Comparison of ENCODE assay signal across 9 cellular contexts in genomic region chr7:130649004-130649790, GRCh38. TPM values are rescaled to one million over a fixed set of nuclear protein-coding genes. Genes with fewer than 3 reads are reported as not detected.
DNase-seq lines count a peak whose midpoint lies in the region; ATAC-seq and TF ChIP-seq lines count a peak whose summit lies in the region.
"Had no signal": no experiment of that assay in that cellular context is flagged by ENCODE, and none has a peak within 500 bp of the region (broad histone marks: within the 10 kb centered on the region; RNA-seq: fewer than 3 reads in every experiment).

No MANE protein-coding gene starts in this region.

- peaks cover 11% of the 10 kb centered on the region for H3K36me3 ChIP-seq in smooth muscle cell (ENCODE audit: low read depth)

- no peaks in the 10 kb centered on the region for H3K4me1 ChIP-seq in smooth muscle cell (ENCODE audit: low read depth)

- no peak overlapping the region for H3K4me3 ChIP-seq in smooth muscle cell

- no peak for DNase-seq in activated CD8-positive, alpha-beta memory T cell treated with anti-CD3 and anti-CD28 coated beads, Interleukin-2, amount 10 ng/mL, durations not matched to agents 7 days and 5 days
- DNase-seq in activated CD8-positive, alpha-beta memory T cell treated with anti-CD3 and anti-CD28 coated beads for 24 hours = no peak
- DNase-seq in activated T-helper 2 cell treated with anti-CD3 and anti-CD28 coated beads, Interferon-gamma antibody, Interleukin-2, Interleukin-4, amounts not matched to agents 10 μg/mL and 5 μg/mL and 100 μg/mL, durations not matched to agents 14 hours and 24 hours and 36 hours (ENCODE audit: low spot score) = no peak
- DNase-seq in smooth muscle cell (lab: John Stamatoyannopoulos, UW; ENCODE audit: unreplicated experiment) (no peak), Kasumi-1 (lab: John Stamatoyannopoulos, UW) (no peak), HEK293T (ENCODE audit: extremely low spot score) (no peak)
- DNase-seq: OCI-M1 had no signal

- H3K27ac Mint-ChIP-seq in activated CD8-positive, alpha-beta memory T cell treated with anti-CD3 and anti-CD28 coated beads, Interleukin-2, amount 10 ng/mL, durations not matched to agents 7 days and 5 days = peak overlapping the region; percentile 73
- H3K27ac Mint-ChIP-seq in activated T-helper 2 cell treated with anti-CD3 and anti-CD28 coated beads, Interferon-gamma antibody, Interleukin-2, Interleukin-4, amounts not matched to agents 10 μg/mL and 5 μg/mL and 100 μg/mL, durations not matched to agents 14 hours and 24 hours and 36 hours = peak overlapping the region; percentile 89

- peaks cover 34% of the 10 kb centered on the region for H3K4me1 Mint-ChIP-seq in activated CD8-positive, alpha-beta memory T cell treated with anti-CD3 and anti-CD28 coated beads, Interleukin-2, amount 10 ng/mL, durations not matched to agents 7 days and 5 days
- H3K4me1 Mint-ChIP-seq in activated T-helper 2 cell treated with anti-CD3 and anti-CD28 coated beads, Interferon-gamma antibody, Interleukin-2, Interleukin-4, amounts not matched to agents 10 μg/mL and 5 μg/mL and 100 μg/mL, durations not matched to agents 14 hours and 24 hours and 36 hours (ENCODE audit: low read depth) = peaks cover 37% of the 10 kb centered on the region

- TF ChIP-seq CTCF in smooth muscle cell (IDR thresholded peaks at IDR 0.05; ENCODE audit: borderline replicate concordance, insufficient read depth, poor library complexity, severe bottlenecking) = no peak

- H3K9me3 Mint-ChIP-seq in activated CD8-positive, alpha-beta memory T cell treated with anti-CD3 and anti-CD28 coated beads, Interleukin-2, amount 10 ng/mL, durations not matched to agents 7 days and 5 days (ENCODE audit: low read depth) = peaks cover 8% of the 10 kb centered on the region
- H3K9me3 Mint-ChIP-seq in activated T-helper 2 cell treated with anti-CD3 and anti-CD28 coated beads, Interferon-gamma antibody, Interleukin-2, Interleukin-4, amounts not matched to agents 10 μg/mL and 5 μg/mL and 100 μg/mL, durations not matched to agents 14 hours and 24 hours and 36 hours = peaks cover 32% of the 10 kb centered on the region

- no peaks in the 10 kb centered on the region for H3K9me3 ChIP-seq in smooth muscle cell (replicated peaks; ENCODE audit: low read depth)

- H3K4me3 Mint-ChIP-seq in activated CD8-positive, alpha-beta memory T cell treated with anti-CD3 and anti-CD28 coated beads, Interleukin-2, amount 10 ng/mL, durations not matched to agents 7 days and 5 days = peak overlapping the region; percentile 1
- peak overlapping the region; percentile 30 for H3K4me3 Mint-ChIP-seq in activated T-helper 2 cell treated with anti-CD3 and anti-CD28 coated beads, Interferon-gamma antibody, Interleukin-2, Interleukin-4, amounts not matched to agents 10 μg/mL and 5 μg/mL and 100 μg/mL, durations not matched to agents 14 hours and 24 hours and 36 hours (ENCODE audit: low read depth)

- intact Hi-C loops in activated T-helper 2 cell treated with anti-CD3 and anti-CD28 coated beads, Interferon-gamma antibody, Interleukin-2, Interleukin-4, amounts not matched to agents 10 μg/mL and 5 μg/mL and 100 μg/mL, durations not matched to agents 14 hours and 24 hours and 36 hours (cut with micrococcal nuclease) = loop anchor here (1.0 to 5.0 kb wide), 5 partner anchors 8 to 1527 kb away; partner anchors contain the start of gene COPG2

- H3K36me3 Mint-ChIP-seq in activated CD8-positive, alpha-beta memory T cell treated with anti-CD3 and anti-CD28 coated beads, Interleukin-2, amount 10 ng/mL, durations not matched to agents 7 days and 5 days = peaks cover 61% of the 10 kb centered on the region
- peaks cover 69% of the 10 kb centered on the region for H3K36me3 Mint-ChIP-seq in activated T-helper 2 cell treated with anti-CD3 and anti-CD28 coated beads, Interferon-gamma antibody, Interleukin-2, Interleukin-4, amounts not matched to agents 10 μg/mL and 5 μg/mL and 100 μg/mL, durations not matched to agents 14 hours and 24 hours and 36 hours (ENCODE audit: low read depth)

- 33% methylated on average over 4 of the region's 4 CpGs for WGBS in smooth muscle cell (ENCODE audit: low lambda C conversion rate)

- peak overlapping the region; percentile 11 for H3K4me2 ChIP-seq in smooth muscle cell

- H4K20me1 ChIP-seq in smooth muscle cell (ENCODE audit: low read depth) = no peaks in the 10 kb centered on the region

- no peaks in the 10 kb centered on the region for H3K27me3 Mint-ChIP-seq in activated CD8-positive, alpha-beta memory T cell treated with anti-CD3 and anti-CD28 coated beads, Interleukin-2, amount 10 ng/mL, durations not matched to agents 7 days and 5 days
- no peaks in the 10 kb centered on the region for H3K27me3 Mint-ChIP-seq in activated T-helper 2 cell treated with anti-CD3 and anti-CD28 coated beads, Interferon-gamma antibody, Interleukin-2, Interleukin-4, amounts not matched to agents 10 μg/mL and 5 μg/mL and 100 μg/mL, durations not matched to agents 14 hours and 24 hours and 36 hours (ENCODE audit: low read depth)

- peak overlapping the region; percentile 79 for H3K27ac ChIP-seq in smooth muscle cell (ENCODE audit: low read depth)

- H3K79me2 ChIP-seq in smooth muscle cell (ENCODE audit: low read depth) = no peaks in the 10 kb centered on the region

- no peak overlapping the region for H2AFZ ChIP-seq in smooth muscle cell (ENCODE audit: low read depth)

- CTCF ChIA-PET in activated CD8-positive, alpha-beta memory T cell treated with anti-CD3 and anti-CD28 coated beads, Interleukin-2, amount 10 ng/mL, durations not matched to agents 7 days and 5 days (lab: Charles Lee) = no interaction called here
- CTCF ChIA-PET in HEK293T (lab: Yijun Ruan, JAX) = no interaction called here

- no peaks in the 10 kb centered on the region for H3K27me3 ChIP-seq in smooth muscle cell (ENCODE audit: low read depth)

- H3F3A ChIP-seq in smooth muscle cell (ENCODE audit: low read depth) = peaks cover 16% of the 10 kb centered on the region

- ATAC-seq in activated CD8-positive, alpha-beta memory T cell treated with anti-CD3 and anti-CD28 coated beads, Interleukin-2, amount 10 ng/mL, durations not matched to agents 7 days and 5 days = peak; percentile 76
- ATAC-seq in HG02763 (IDR thresholded peaks at IDR 0.05; ENCODE audit: unreplicated experiment) (peak; percentile 53), GM21423 (IDR thresholded peaks at IDR 0.05; ENCODE audit: unreplicated experiment) (no peak)

- H3K9ac ChIP-seq in smooth muscle cell (ENCODE audit: low read depth) = no peak overlapping the region

- POLR2A ChIA-PET in HEK293T (lab: Yijun Ruan, JAX) = no interaction called here

TF ChIP-seq in HEK293T, 16 proteins besides CTCF, POLR2A, EP300 and RAD21:
- TF ChIP-seq ELF4 (IDR thresholded peaks at IDR 0.05) (no peak), ZNF384 (IDR thresholded peaks at IDR 0.05) (no peak), NFRKB (IDR thresholded peaks at IDR 0.05) (no peak), FOXM1 (IDR thresholded peaks at IDR 0.05; ENCODE audit: borderline replicate concordance) (no peak), CTBP1 (IDR thresholded peaks at IDR 0.05; ENCODE audit: borderline replicate concordance) (no peak), TARDBP (IDR thresholded peaks at IDR 0.05) (no peak), FOXA1 (IDR thresholded peaks at IDR 0.05) (no peak), SP1 (IDR thresholded peaks at IDR 0.05) (no peak), ARNT (IDR thresholded peaks at IDR 0.05) (no peak), FOXK2 (IDR thresholded peaks at IDR 0.05) (no peak), LEF1 (IDR thresholded peaks at IDR 0.05; ENCODE audit: borderline replicate concordance) (no peak), SUZ12 (IDR thresholded peaks at IDR 0.05) (no peak), L3MBTL2 (conservative IDR thresholded peaks at IDR 0.05) (no peak), BHLHE40 (IDR thresholded peaks at IDR 0.05; ENCODE audit: borderline replicate concordance) (no peak), HDGF (IDR thresholded peaks at IDR 0.05; ENCODE audit: borderline replicate concordance) (no peak)
- TF ChIP-seq, protein P1, sequence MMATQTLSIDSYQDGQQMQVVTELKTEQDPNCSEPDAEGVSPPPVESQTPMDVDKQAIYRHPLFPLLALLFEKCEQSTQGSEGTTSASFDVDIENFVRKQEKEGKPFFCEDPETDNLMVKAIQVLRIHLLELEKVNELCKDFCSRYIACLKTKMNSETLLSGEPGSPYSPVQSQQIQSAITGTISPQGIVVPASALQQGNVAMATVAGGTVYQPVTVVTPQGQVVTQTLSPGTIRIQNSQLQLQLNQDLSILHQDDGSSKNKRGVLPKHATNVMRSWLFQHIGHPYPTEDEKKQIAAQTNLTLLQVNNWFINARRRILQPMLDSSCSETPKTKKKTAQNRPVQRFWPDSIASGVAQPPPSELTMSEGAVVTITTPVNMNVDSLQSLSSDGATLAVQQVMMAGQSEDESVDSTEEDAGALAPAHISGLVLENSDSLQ (IDR thresholded peaks at IDR 0.05) = no peak
TF ChIP-seq in HEK293T: peak in this region for 0.

RNA-seq across cellular contexts. Expression of gene COPG2, which starts 19.4 kb away (rescaled TPM):
- total RNA-seq in activated CD8-positive, alpha-beta memory T cell treated with anti-CD3 and anti-CD28 coated beads, Interleukin-2, amount 10 ng/mL, durations not matched to agents 7 days and 5 days = 10 to 100 TPM; 17.6 to 21.1 TPM
- 26.7 and 27.4 TPM in 2 replicates for total RNA-seq in activated T-helper 2 cell treated with anti-CD3 and anti-CD28 coated beads, Interferon-gamma antibody, Interleukin-2, Interleukin-4, amounts not matched to agents 10 μg/mL and 5 μg/mL and 100 μg/mL, durations not matched to agents 14 hours and 24 hours and 36 hours
- 39.8 and 43.8 TPM in 2 replicates for total RNA-seq in smooth muscle cell
- polyA plus RNA-seq in smooth muscle cell = 5.6 and 8.7 TPM in 2 replicates

RNA-seq across cellular contexts. Expression of gene TSGA13, which starts 37.1 kb away (rescaled TPM):
- not detected for total RNA-seq in activated CD8-positive, alpha-beta memory T cell treated with anti-CD3 and anti-CD28 coated beads, Interleukin-2, amount 10 ng/mL, durations not matched to agents 7 days and 5 days
- not detected in 2 replicates for total RNA-seq in activated T-helper 2 cell treated with anti-CD3 and anti-CD28 coated beads, Interferon-gamma antibody, Interleukin-2, Interleukin-4, amounts not matched to agents 10 μg/mL and 5 μg/mL and 100 μg/mL, durations not matched to agents 14 hours and 24 hours and 36 hours
- not detected in 2 replicates for total RNA-seq in smooth muscle cell
- not detected in 2 replicates for polyA plus RNA-seq in smooth muscle cell
